Comparison of ENCODE assay signal across 9 cellular contexts in genomic region chr12:132593938-132594358, GRCh38. TPM values are rescaled to one million over a fixed set of nuclear protein-coding genes. Genes with fewer than 3 reads are reported as not detected.
DNase-seq lines count a peak whose midpoint lies in the region; ATAC-seq lines count a peak whose summit lies in the region.
"Had no signal": no experiment of that assay in that cellular context is flagged by ENCODE, and none has a peak within 500 bp of the region (broad histone marks: within the 10 kb centered on the region; RNA-seq: fewer than 3 reads in every experiment).

No MANE protein-coding gene starts in this region.

- ATAC-seq in HG03097 (IDR thresholded peaks at IDR 0.05; ENCODE audit: low FRiP score, unreplicated experiment): peak; percentile 58
- peak; percentile 94 to 98 for ATAC-seq in right cardiac atrium
- no peak for ATAC-seq in GM21390 (IDR thresholded peaks at IDR 0.05; ENCODE audit: unreplicated experiment)

- intact Hi-C loops in activated CD4-positive, alpha-beta T cell treated with anti-CD3 and anti-CD28 coated beads, Interleukin-2, amount 10 ng/mL, durations not matched to agents 24 days and 14 days (cut with micrococcal nuclease): no loop called here
- intact Hi-C loops in right cardiac atrium (cut with DNase I): loop anchor here in 1 of 4 donors (10.0 kb wide), 1 partner anchor 99 kb away; the partner anchor contains the start of gene FBRSL1

- CTCF ChIA-PET in activated CD4-positive, alpha-beta T cell treated with anti-CD3 and anti-CD28 coated beads, Interleukin-2, amount 10 ng/mL, durations not matched to agents 7 days and 5 days (lab: Charles Lee): interaction anchor here (1.9 kb wide), 1 partner anchor 16 kb away, joined by 9 read pairs; the partner anchor contains the start of gene LRCOL1

- no peak overlapping the region for H3K4me3 Mint-ChIP-seq in activated CD4-positive, alpha-beta T cell treated with anti-CD3 and anti-CD28 coated beads, Interleukin-2, amount 10 ng/mL, durations not matched to agents 24 days and 14 days
- no peak overlapping the region for H3K4me3 Mint-ChIP-seq in activated CD4-positive, alpha-beta T cell treated with anti-CD3 and anti-CD28 coated beads, Interleukin-2, amount 10 ng/mL, durations not matched to agents 7 days and 5 days
- H3K4me3 Mint-ChIP-seq: dendritic cell treated with granulocyte-macrophage colony-stimulating factor and Interleukin-4, amounts not matched to agents 40 ng/mL and 50 ng/mL, for 4 days had no signal

- H3K4me3 ChIP-seq in right cardiac atrium (ENCODE audit: low read length): no peak overlapping the region

- H3K36me3 Mint-ChIP-seq in activated CD4-positive, alpha-beta T cell treated with anti-CD3 and anti-CD28 coated beads, Interleukin-2, amount 10 ng/mL, durations not matched to agents 24 days and 14 days (ENCODE audit: low read depth): no peaks in the 10 kb centered on the region
- H3K36me3 Mint-ChIP-seq in activated CD4-positive, alpha-beta T cell treated with anti-CD3 and anti-CD28 coated beads, Interleukin-2, amount 10 ng/mL, durations not matched to agents 7 days and 5 days (ENCODE audit: low read depth): no peaks in the 10 kb centered on the region

- H3K9me3 ChIP-seq in right cardiac atrium (ENCODE audit: control insufficient read depth, low read length): no peaks in the 10 kb centered on the region

- 16% methylated on average over 11 of the region's 11 CpGs for WGBS in right cardiac atrium

- no peaks in the 10 kb centered on the region for H3K9me3 Mint-ChIP-seq in activated CD4-positive, alpha-beta T cell treated with anti-CD3 and anti-CD28 coated beads, Interleukin-2, amount 10 ng/mL, durations not matched to agents 24 days and 14 days
- H3K9me3 Mint-ChIP-seq in activated CD4-positive, alpha-beta T cell treated with anti-CD3 and anti-CD28 coated beads, Interleukin-2, amount 10 ng/mL, durations not matched to agents 7 days and 5 days: no peaks in the 10 kb centered on the region
- H3K9me3 Mint-ChIP-seq: dendritic cell treated with granulocyte-macrophage colony-stimulating factor and Interleukin-4, amounts not matched to agents 40 ng/mL and 50 ng/mL, for 4 days had no signal

- H3K27me3 ChIP-seq in right cardiac atrium (ENCODE audit: control insufficient read depth, insufficient read depth): no peaks in the 10 kb centered on the region

- H3K4me1 ChIP-seq in right cardiac atrium (ENCODE audit: control insufficient read depth, insufficient read depth, low read length): peaks cover 2% of the 10 kb centered on the region

- POLR2A ChIA-PET in activated CD4-positive, alpha-beta T cell treated with anti-CD3 and anti-CD28 coated beads, Interleukin-2, amount 10 ng/mL, durations not matched to agents 7 days and 5 days (lab: Charles Lee): no interaction called here

- no peak overlapping the region for H3K27ac Mint-ChIP-seq in activated CD4-positive, alpha-beta T cell treated with anti-CD3 and anti-CD28 coated beads, Interleukin-2, amount 10 ng/mL, durations not matched to agents 24 days and 14 days
- no peak overlapping the region for H3K27ac Mint-ChIP-seq in activated CD4-positive, alpha-beta T cell treated with anti-CD3 and anti-CD28 coated beads, Interleukin-2, amount 10 ng/mL, durations not matched to agents 7 days and 5 days
- H3K27ac Mint-ChIP-seq: dendritic cell treated with granulocyte-macrophage colony-stimulating factor and Interleukin-4, amounts not matched to agents 40 ng/mL and 50 ng/mL, for 4 days had no signal

- H3K27ac ChIP-seq in right cardiac atrium (ENCODE audit: low read length): no peak overlapping the region

- H3K27me3 Mint-ChIP-seq in activated CD4-positive, alpha-beta T cell treated with anti-CD3 and anti-CD28 coated beads, Interleukin-2, amount 10 ng/mL, durations not matched to agents 24 days and 14 days: peaks cover 14% of the 10 kb centered on the region
- peaks cover 14% of the 10 kb centered on the region for H3K27me3 Mint-ChIP-seq in activated CD4-positive, alpha-beta T cell treated with anti-CD3 and anti-CD28 coated beads, Interleukin-2, amount 10 ng/mL, durations not matched to agents 7 days and 5 days

- DNase-seq in activated CD4-positive, alpha-beta T cell treated with anti-CD3 and anti-CD28 coated beads, Interleukin-2, amount 10 ng/mL, durations not matched to agents 24 days and 14 days: peak; percentile 72
- DNase-seq in activated CD4-positive, alpha-beta T cell treated with anti-CD3 and anti-CD28 coated beads, Interleukin-2, amount 10 ng/mL, durations not matched to agents 7 days and 5 days: no peak
- DNase-seq in NCI-H524 (lab: John Stamatoyannopoulos, UW) (peak; percentile 94 to 96), astrocyte of the hippocampus (ENCODE audit: low read depth, low spot score) (peak; percentile 97), right cardiac atrium (peak; percentile 92 to 95 (median 93)), putamen (ENCODE audit: low spot score) (peak; percentile 82)

- H3K4me1 Mint-ChIP-seq in activated CD4-positive, alpha-beta T cell treated with anti-CD3 and anti-CD28 coated beads, Interleukin-2, amount 10 ng/mL, durations not matched to agents 24 days and 14 days: peaks cover 11% of the 10 kb centered on the region
- peaks cover 12% of the 10 kb centered on the region for H3K4me1 Mint-ChIP-seq in activated CD4-positive, alpha-beta T cell treated with anti-CD3 and anti-CD28 coated beads, Interleukin-2, amount 10 ng/mL, durations not matched to agents 7 days and 5 days

RNA-seq across cellular contexts. Expression of gene LRCOL1, which starts 16.4 kb away (rescaled TPM):
- total RNA-seq in activated CD4-positive, alpha-beta T cell treated with anti-CD3 and anti-CD28 coated beads, Interleukin-2, amount 10 ng/mL, durations not matched to agents 24 days and 14 days: not detected in 2 replicates
- total RNA-seq in activated CD4-positive, alpha-beta T cell treated with anti-CD3 and anti-CD28 coated beads, Interleukin-2, amount 10 ng/mL, durations not matched to agents 7 days and 5 days: not detected
- total RNA-seq in right cardiac atrium: not detected
- polyA plus RNA-seq in right cardiac atrium: not detected

RNA-seq across cellular contexts. Expression of gene P2RX2, which starts 24.6 kb away (rescaled TPM):
- not detected in 2 replicates for total RNA-seq in activated CD4-positive, alpha-beta T cell treated with anti-CD3 and anti-CD28 coated beads, Interleukin-2, amount 10 ng/mL, durations not matched to agents 24 days and 14 days
- not detected for total RNA-seq in activated CD4-positive, alpha-beta T cell treated with anti-CD3 and anti-CD28 coated beads, Interleukin-2, amount 10 ng/mL, durations not matched to agents 7 days and 5 days
- total RNA-seq in right cardiac atrium: not detected
- polyA plus RNA-seq in right cardiac atrium: not detected
